In the genomic region with DNA sequence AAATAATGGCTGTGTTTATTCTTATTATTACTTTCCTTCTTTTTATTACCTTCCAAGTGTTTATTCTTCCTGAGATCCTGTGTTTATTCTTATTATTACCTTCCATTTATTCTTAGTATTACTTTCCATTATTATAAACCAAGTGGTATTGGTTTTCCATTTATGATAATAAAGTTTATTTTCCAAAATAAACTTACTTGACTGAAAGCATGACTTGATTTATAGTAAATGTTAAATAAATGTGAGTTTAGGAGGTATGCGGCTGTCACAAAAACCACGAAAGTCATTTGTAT, we compare ENCODE assay signal across 26 cellular contexts. TPM values are rescaled to one million over a fixed set of nuclear protein-coding genes. Genes with fewer than 3 reads are reported as not detected.
"Had no signal": no experiment of that assay in that cellular context is flagged by ENCODE, and none has a peak within 500 bp of the region (broad histone marks: within the 10 kb centered on the region; RNA-seq: fewer than 3 reads in every experiment).

No MANE protein-coding gene starts in this region.

- H3K9ac ChIP-seq: SK-N-SH had no signal

- H3K36me3 Mint-ChIP-seq: T-cell had no signal

- DNase-seq: IMR-90; Kasumi-1; KG1; MV-4-11; NCI-H1048; NCI-H1105; NCI-H1436 treated with DMSO at 0.1 percent for 48 hours; NCI-H1694; NCI-H187 treated with DMSO at 0.1 percent for 48 hours; NCI-H2029 treated with DMSO at 0.1 percent for 48 hours; NCI-H2171 treated with DMSO at 0.1 percent for 48 hours; NCI-H2227 treated with DMSO at 0.1 percent for 48 hours; NCI-H524; NCI-H748 treated with DMSO at 0.1 percent for 48 hours; NK-92 treated with Interleukin-12 subunit alpha and Interleukin-12 subunit beta, amount 100 ng/mL, for 24 hours; PC-3; SHP77; SK-N-SH; SW 1271; T-cell had no signal

- H3K4me3 Mint-ChIP-seq: T-helper 1 cell treated with Interleukin-12 subunit alpha and Interleukin-12 subunit beta and Interleukin-4 antibody, amounts not matched to agents 30 μg/mL and 1 μg/mL, for 36 hours had no signal

- H3K9me3 ChIP-seq: SK-N-SH had no signal

- H3K27ac ChIP-seq: RWPE1 had no signal

- H3K9me3 Mint-ChIP-seq: T-helper 1 cell treated with Interleukin-12 subunit alpha and Interleukin-12 subunit beta and Interleukin-4 antibody, amounts not matched to agents 30 μg/mL and 1 μg/mL, for 36 hours had no signal

- ATAC-seq: HepG2, Panc1 had no signal

- H3K27ac Mint-ChIP-seq: T-helper 1 cell treated with Interleukin-12 subunit alpha and Interleukin-12 subunit beta and Interleukin-4 antibody, amounts not matched to agents 30 μg/mL and 1 μg/mL, for 36 hours had no signal

- FAIRE-seq: HepG2 had no signal

- H3K9me2 ChIP-seq: SK-N-SH had no signal

RNA-seq across cellular contexts. Expression of gene WIPF3, which starts 20.2 kb away (rescaled TPM):
- total RNA-seq: HepG2, IMR-90, M059J, OCI-LY7 had no signal
